Comparison of ENCODE assay signal across 8 cellular contexts in the genomic region with DNA sequence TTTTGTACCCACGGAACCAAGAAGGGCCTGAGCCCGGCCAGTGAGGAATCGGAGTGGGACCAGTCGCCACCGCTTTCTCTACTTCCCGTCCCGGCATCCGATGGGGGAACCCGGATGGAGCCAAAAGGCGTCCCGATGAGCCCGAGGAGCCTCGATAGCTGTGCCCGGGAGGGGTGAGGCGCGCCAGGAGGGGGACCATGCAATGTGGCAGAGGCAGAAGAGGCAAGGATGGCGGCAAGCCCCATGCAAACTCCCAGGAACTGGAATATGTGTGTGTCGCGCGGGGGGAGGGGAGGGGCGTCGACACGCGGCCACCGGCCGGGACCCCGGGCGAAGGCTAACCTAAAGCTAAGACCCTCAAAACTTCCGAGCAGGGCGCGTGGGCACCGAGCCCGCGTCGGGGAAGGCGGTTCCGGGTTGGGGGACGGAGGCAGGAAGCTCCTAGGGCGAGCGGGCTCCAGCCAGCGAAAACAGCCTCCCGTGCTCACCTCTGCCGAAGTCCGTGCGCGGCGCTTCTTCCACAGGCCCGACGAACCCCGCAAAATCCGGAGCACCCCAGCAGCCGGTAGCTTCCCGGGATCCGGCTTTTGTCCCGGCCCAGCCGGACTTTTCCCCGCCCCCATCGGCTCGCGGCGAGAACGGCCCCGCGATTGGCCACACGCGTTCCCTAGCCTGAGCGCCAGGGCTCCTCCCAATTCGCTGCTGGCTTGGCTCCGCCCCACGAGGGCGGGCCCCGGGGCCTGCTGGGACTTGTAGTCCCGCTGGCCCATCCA. TPM values are rescaled to one million over a fixed set of nuclear protein-coding genes. Genes with fewer than 3 reads are reported as not detected.
DNase-seq lines count a peak whose midpoint lies in the region; ATAC-seq lines count a peak whose summit lies in the region.

A gene (minus strand): TSS at position 560 of the 773 bp plus-strand sequence. CDS start 5,078 bp downstream, outside the sequence.

- peak within 1 kb of the TSS; percentile 88 to 99 for H3K18ac ChIP-seq in mesenchymal stem cell (ENCODE audit: low read depth in 1 of 2, low read length in 2 of 2)

- peak within 1 kb of the TSS; percentile 75 for H2AFZ ChIP-seq in mesenchymal stem cell (ENCODE audit: low read depth, low read length)

- H3K27me3 Mint-ChIP-seq in CD4-positive, alpha-beta memory T cell: no peaks in the 10 kb centered on the region
- no peaks in the 10 kb centered on the region for H3K27me3 Mint-ChIP-seq in effector memory CD8-positive, alpha-beta T cell

- 1% methylated on average over 66 of the region's 73 CpGs for WGBS in mesenchymal stem cell

- peaks cover 23 to 46% (median 33%) of the 10 kb centered on the region in 4 donors for H3K4me1 Mint-ChIP-seq in CD4-positive, alpha-beta memory T cell
- H3K4me1 Mint-ChIP-seq in effector memory CD8-positive, alpha-beta T cell (ENCODE audit: low read depth in 2 of 2): peaks cover 25 to 29% of the 10 kb centered on the region in 2 donors

- no peaks in the 10 kb centered on the region for H3K9me3 ChIP-seq in CD4-positive, alpha-beta memory T cell (ENCODE audit: control insufficient read depth in 1 of 2, low read length in 2 of 2)
- no peaks in the 10 kb centered on the region for H3K9me3 ChIP-seq in mesenchymal stem cell (ENCODE audit: control insufficient read depth, low read length)

- peak within 1 kb of the TSS; percentile 76 to 93 (median 87) for H3K27ac Mint-ChIP-seq in CD4-positive, alpha-beta memory T cell
- peak within 1 kb of the TSS; percentile 91 to 93 for H3K27ac Mint-ChIP-seq in effector memory CD8-positive, alpha-beta T cell

- no peaks in the 10 kb centered on the region for H3K27me3 ChIP-seq in CD4-positive, alpha-beta memory T cell (ENCODE audit: insufficient read depth, low read length)
- H3K27me3 ChIP-seq in mesenchymal stem cell (ENCODE audit: control insufficient read depth in 1 of 2, insufficient read depth in 1 of 2, low read length in 2 of 2): no peaks in the 10 kb centered on the region

- H2AK5ac ChIP-seq in mesenchymal stem cell (ENCODE audit: low read length, severe bottlenecking): peak within 1 kb of the TSS; percentile 29

- DNase-seq in CD4-positive, alpha-beta memory T cell: peak; percentile 93 to 94 (median 93)
- DNase-seq in HS-27A (ENCODE audit: low read depth) (peak; percentile 72), NOMO-1 (lab: John Stamatoyannopoulos, UW; ENCODE audit: unreplicated experiment in 2 of 2) (peak; percentile 94 to 99), mesenchymal stem cell (peak; percentile 98)
- DNase-seq in activated CD8-positive, alpha-beta memory T cell treated with anti-CD3 and anti-CD28 coated beads for 4 hours (ENCODE audit: low read depth in 2 of 2): peak; percentile 89 to 91
- DNase-seq in effector memory CD8-positive, alpha-beta T cell: peak; percentile 91 to 94 (median 92)
- peak; percentile 93 for DNase-seq in stimulated activated CD8-positive, alpha-beta memory T cell treated with anti-CD3 and anti-CD28 coated beads, Interleukin-12 subunit alpha, Interleukin-12 subunit beta, amount 100 ng/mL, for 4 hours (ENCODE audit: low read depth)

- POLR2A ChIA-PET in CD4-positive, alpha-beta memory T cell (lab: Charles Lee; ENCODE audit: partially characterized antibody): interaction anchor here (0.6 to 4.7 kb wide), 17 partner anchors 11 to 1779 kb away, joined by 3 to 61 read pairs (median 4); a partner anchor contains a TSS

- H3K4ac ChIP-seq in mesenchymal stem cell (ENCODE audit: low read depth in 1 of 2, low read length in 2 of 2): peak within 1 kb of the TSS; percentile 74 to 86

- peak within 1 kb of the TSS; percentile 94 for H2BK120ac ChIP-seq in mesenchymal stem cell (ENCODE audit: low read depth, low read length)

- intact Hi-C loops in CD4-positive, alpha-beta memory T cell (cut with micrococcal nuclease): loop anchor here (1.0 kb wide), 5 partner anchors 12 to 237 kb away; a partner anchor contains a TSS

- ATAC-seq in GM19463 (IDR thresholded peaks at IDR 0.05; ENCODE audit: unreplicated experiment): peak; percentile 94
- ATAC-seq in effector memory CD8-positive, alpha-beta T cell (replicated peaks): peak; percentile 98

- H3K23ac ChIP-seq in mesenchymal stem cell (ENCODE audit: low read length in 2 of 2): peak within 1 kb of the TSS; percentile 49 to 97

- H3K36me3 ChIP-seq in CD4-positive, alpha-beta memory T cell (ENCODE audit: insufficient read depth, low read length): peaks cover 4% of the 10 kb centered on the region
- peaks cover 8 to 14% of the 10 kb centered on the region in 2 experiments for H3K36me3 ChIP-seq in mesenchymal stem cell (ENCODE audit: control insufficient read depth in 1 of 2, insufficient read depth in 2 of 2, low read depth in 1 of 2, low read length in 2 of 2)

- peaks cover 48% of the 10 kb centered on the region for H3K4me1 ChIP-seq in CD4-positive, alpha-beta memory T cell (ENCODE audit: insufficient read depth, low read length)
- peaks cover 32% of the 10 kb centered on the region for H3K4me1 ChIP-seq in mesenchymal stem cell (ENCODE audit: control insufficient read depth, insufficient read depth, low read depth, low read length)

- peak within 1 kb of the TSS; percentile 94 for H3K9ac ChIP-seq in mesenchymal stem cell (ENCODE audit: low read length)

- no peaks in the 10 kb centered on the region for H3K9me3 Mint-ChIP-seq in CD4-positive, alpha-beta memory T cell
- H3K9me3 Mint-ChIP-seq in effector memory CD8-positive, alpha-beta T cell: no peaks in the 10 kb centered on the region

- H3K27ac ChIP-seq in CD4-positive, alpha-beta memory T cell (ENCODE audit: low read depth, low read length): peak within 1 kb of the TSS; percentile 88
- H3K27ac ChIP-seq in mesenchymal stem cell (ENCODE audit: low read length, poor library complexity, severe bottlenecking): peak within 1 kb of the TSS; percentile 76

- peak within 1 kb of the TSS; percentile 93 for H4K8ac ChIP-seq in mesenchymal stem cell (ENCODE audit: low read length)

- peak within 1 kb of the TSS; percentile 87 to 96 (median 90) for H3K4me3 Mint-ChIP-seq in CD4-positive, alpha-beta memory T cell
- peak within 1 kb of the TSS; percentile 93 to 94 for H3K4me3 Mint-ChIP-seq in effector memory CD8-positive, alpha-beta T cell

- H3K4me2 ChIP-seq in mesenchymal stem cell (ENCODE audit: low read length, poor library complexity, severe bottlenecking): peak within 1 kb of the TSS; percentile 93

- CTCF ChIA-PET in CD4-positive, alpha-beta memory T cell (lab: Charles Lee; ENCODE audit: partially characterized antibody): interaction anchor here (1.1 to 3.3 kb wide), 4 partner anchors 11 to 116 kb away, joined by 3 to 26 read pairs (median 4); a partner anchor contains a TSS

- peak within 1 kb of the TSS in 1 of 2 experiments; percentile 56 for H3K14ac ChIP-seq in mesenchymal stem cell (ENCODE audit: low read length in 2 of 2)

- peak within 1 kb of the TSS; percentile 93 for H2BK15ac ChIP-seq in mesenchymal stem cell (ENCODE audit: low read depth, poor library complexity, severe bottlenecking)

- H3K79me1 ChIP-seq in mesenchymal stem cell (replicated peaks; ENCODE audit: low read length, poor library complexity, severe bottlenecking): peaks cover 3% of the 10 kb centered on the region

- H2BK5ac ChIP-seq in mesenchymal stem cell (ENCODE audit: low read depth, low read length, poor library complexity, severe bottlenecking): peak within 1 kb of the TSS; percentile 82

- peak within 1 kb of the TSS in 1 of 2 experiments; percentile 99 for H2BK12ac ChIP-seq in mesenchymal stem cell (ENCODE audit: low read length in 2 of 2)

- H4K91ac ChIP-seq in mesenchymal stem cell (ENCODE audit: low read length): peak within 1 kb of the TSS; percentile 94

- H3K36me3 Mint-ChIP-seq in CD4-positive, alpha-beta memory T cell: peaks cover 0 to 9% of the 10 kb centered on the region in 2 donors
- peaks cover 19% of the 10 kb centered on the region for H3K36me3 Mint-ChIP-seq in effector memory CD8-positive, alpha-beta T cell (ENCODE audit: insufficient read depth)

- peak within 1 kb of the TSS; percentile 78 to 97 for H3K4me3 ChIP-seq in CD4-positive, alpha-beta memory T cell (ENCODE audit: low read length in 2 of 2)
- H3K4me3 ChIP-seq in mesenchymal stem cell (ENCODE audit: insufficient read depth in 1 of 2, low read depth in 1 of 2, low read length in 2 of 2): peak within 1 kb of the TSS; percentile 92 to 98

RNA-seq across cellular contexts. Expression of the gene that starts here (rescaled TPM):
- 10 to 100 TPM; 84.4 to 88.5 TPM for total RNA-seq in CD4-positive, alpha-beta memory T cell
- 10 to 100 TPM; 58.7 to 72.1 TPM for polyA plus RNA-seq in CD4-positive, alpha-beta memory T cell
- 188 TPM for polyA plus RNA-seq in mesenchymal stem cell (2013, experiment 1 of 2)
- polyA plus RNA-seq in mesenchymal stem cell (2013, experiment 2 of 2): 182 TPM

Comparison
In these comparisons a context has a peak if more than half of its experiments do, and no peak if none do; other contexts are left out.
1. Peak in every context shown above with its lines: DNase-seq, ATAC-seq, H3K4me3 ChIP-seq and H3K27ac ChIP-seq.